14 cellular contexts compared by ENCODE assay signal in genomic region chr2:2689313-2689712, GRCh38.
A peak's percentile ranks its signal among the peaks of the same experiment; 100 is the strongest.
DNase-seq lines count a peak whose midpoint lies in the region; FAIRE-seq and TF ChIP-seq lines count a peak whose summit lies in the region.
"Had no signal": no experiment of that assay in that cellular context is flagged by ENCODE, and none has a peak within 500 bp of the region (broad histone marks: within the 10 kb centered on the region; RNA-seq: fewer than 3 reads in every experiment).

No MANE protein-coding gene starts in this region.

- H3K4me2 ChIP-seq in BLaER1 treated with 17β-estradiol and CSF1 and Interleukin-3, amounts not matched to agents 10 nM and 100 nM, result peak overlapping the region in 6 of 11 experiments; percentile 19 to 68 (median 49); a peak in 10 of 22 replicates

- intact Hi-C loops in kidney (cut with DNase I), result no loop called here

- no peak overlapping the region for H3K9ac ChIP-seq in BLaER1 treated with 17β-estradiol and CSF1 and Interleukin-3, amounts not matched to agents 10 nM and 100 nM
- no peak overlapping the region for H3K9ac ChIP-seq in kidney (ENCODE audit: low read length in 2 of 2)

- H3K9me3 ChIP-seq in BLaER1 treated with 17β-estradiol and CSF1 and Interleukin-3, amounts not matched to agents 10 nM and 100 nM (replicated peaks in 1 of 11), result no peaks in the 10 kb centered on the region
- H3K9me3 ChIP-seq in kidney (ENCODE audit: control insufficient read depth in 1 of 2, low read length in 2 of 2), result no peaks in the 10 kb centered on the region

- H3K27ac ChIP-seq in BLaER1 treated with 17β-estradiol and CSF1 and Interleukin-3, amounts not matched to agents 10 nM and 100 nM, result no peak overlapping the region
- no peak overlapping the region for H3K27ac ChIP-seq in kidney (ENCODE audit: low read depth in 2 of 2, low read length in 2 of 2)

- TF ChIP-seq CTCF in kidney (IDR thresholded peaks at IDR 0.05; ENCODE audit: borderline replicate concordance, extremely low read depth, insufficient read depth), result no peak

- no peaks in the 10 kb centered on the region for H3K36me3 ChIP-seq in BLaER1 treated with 17β-estradiol and CSF1 and Interleukin-3, amounts not matched to agents 10 nM and 100 nM
- no peaks in the 10 kb centered on the region for H3K36me3 ChIP-seq in kidney (ENCODE audit: control insufficient read depth in 1 of 2, insufficient read depth in 2 of 2, low read length in 2 of 2)

- H3K27me3 ChIP-seq in BLaER1 treated with 17β-estradiol and CSF1 and Interleukin-3, amounts not matched to agents 10 nM and 100 nM, result no peaks in the 10 kb centered on the region

- peak; percentile 75 for DNase-seq in Jurkat, Clone E6-1 (ENCODE audit: low read depth, low spot score)
- DNase-seq in NCI-H2029 treated with DMSO at 0.1 percent for 48 hours (lab: John Stamatoyannopoulos, UW) (peak; percentile 20), SHP77 (lab: John Stamatoyannopoulos, UW) (peak; percentile 91 to 93), kidney (no peak), GM19238 (ENCODE audit: insufficient read length, low spot score) (no peak), NCI-H82 (lab: John Stamatoyannopoulos, UW) (no peak)
- DNase-seq: ACHN; CD4-positive, alpha-beta memory T cell; EL; PC-3; T-helper 9 cell had no signal

- no peak overlapping the region for H3K4me3 ChIP-seq in BLaER1 treated with 17β-estradiol and CSF1 and Interleukin-3, amounts not matched to agents 10 nM and 100 nM
- H3K4me3 ChIP-seq in Jurkat, Clone E6-1 (ENCODE audit: low read length), result no peak overlapping the region
- no peak overlapping the region for H3K4me3 ChIP-seq in kidney (ENCODE audit: low read length in 2 of 2)

- H3K4me1 ChIP-seq in BLaER1 treated with 17β-estradiol and CSF1 and Interleukin-3, amounts not matched to agents 10 nM and 100 nM, result peaks cover 10 to 40% (median 32%) of the 10 kb centered on the region in 10 experiments; a peak in 19 of 20 replicates
- H3K4me1 ChIP-seq in kidney (ENCODE audit: control insufficient read depth in 1 of 2, insufficient read depth in 1 of 2, low read depth in 1 of 2, low read length in 2 of 2), result no peaks in the 10 kb centered on the region

- FAIRE-seq in kidney (lab: Jason Lieb, UNC), result no peak
- FAIRE-seq: D721Med, H54 had no signal

- H4K20me1 ChIP-seq in BLaER1 treated with 17β-estradiol and CSF1 and Interleukin-3, amounts not matched to agents 10 nM and 100 nM, result peaks cover 0 to 4% (median 0%) of the 10 kb centered on the region in 11 experiments; a peak in 1 of 22 replicates

Comparison
In these comparisons a context has a peak if more than half of its experiments do, and no peak if none do; other contexts are left out.
1. DNase-seq: peak in Jurkat, Clone E6-1 (single experiment), NCI-H2029 treated with DMSO at 0.1 percent for 48 hours (single experiment) and SHP77 (2 of 2); none in kidney (single experiment), GM19238 (single experiment) and NCI-H82 (single experiment).